In genomic region chr12:86230516-86231146, GRCh38 we compare ENCODE assay signal across 17 cellular contexts. TPM values are rescaled to one million over a fixed set of nuclear protein-coding genes. Genes with fewer than 3 reads are reported as not detected.
A peak's percentile ranks its signal among the peaks of the same experiment; 100 is the strongest.
DNase-seq lines count a peak whose midpoint lies in the region; ATAC-seq and TF ChIP-seq lines count a peak whose summit lies in the region.
"Had no signal": no experiment of that assay in that cellular context is flagged by ENCODE, and none has a peak within 500 bp of the region (broad histone marks: within the 10 kb centered on the region; RNA-seq: fewer than 3 reads in every experiment).

No MANE protein-coding gene starts in this region.

- no peak for TF ChIP-seq POLR2A in body of pancreas (IDR thresholded peaks at IDR 0.05)

- 56 to 59% methylated on average over 8 of the region's 8 CpGs for WGBS in body of pancreas, 2 donors

- H3K27ac ChIP-seq in body of pancreas, result no peak overlapping the region
- H3K27ac ChIP-seq: ascending aorta, epithelial cell of prostate, upper lobe of left lung had no signal

- H3K36me3 ChIP-seq in body of pancreas (replicated peaks in 1 of 2; ENCODE audit: insufficient read depth in 1 of 2, low read depth in 2 of 2), result no peaks in the 10 kb centered on the region
- H3K36me3 ChIP-seq: ascending aorta, upper lobe of left lung had no signal

- no peak for ATAC-seq in GM18502 (IDR thresholded peaks at IDR 0.05; ENCODE audit: poor library complexity, unreplicated experiment)
- no peak for ATAC-seq in activated CD4-positive, CD25-positive, alpha-beta regulatory T cell treated with anti-CD3 and anti-CD28 coated beads, Interleukin-2, amount 50 U/mL, for 24 hours
- ATAC-seq in body of pancreas, result no peak

- peaks cover 9% of the 10 kb centered on the region for H3K4me1 Mint-ChIP-seq in nephron progenitor cell
- H3K4me1 Mint-ChIP-seq: activated CD4-positive, alpha-beta T cell treated with anti-CD3 and anti-CD28 coated beads, Interleukin-2, amount 10 ng/mL, durations not matched to agents 7 days and 5 days; IgD-negative memory B cell had no signal

- H3K4me1 ChIP-seq in body of pancreas, result no peaks in the 10 kb centered on the region
- H3K4me1 ChIP-seq: ascending aorta, upper lobe of left lung had no signal

- DNase-seq in Daoy (ENCODE audit: low read depth) (peak; percentile 13), NCI-H69 (lab: John Stamatoyannopoulos, UW) (peak; percentile 43), epithelial cell of esophagus (ENCODE audit: low read depth) (peak; percentile 10), nephron progenitor cell (no peak), globus pallidus (ENCODE audit: low spot score) (no peak), body of pancreas (no peak)
- DNase-seq: activated CD4-positive, alpha-beta T cell treated with anti-CD3 and anti-CD28 coated beads, Interleukin-2, amount 10 ng/mL, durations not matched to agents 7 days and 5 days; NCI-H1436 treated with DMSO at 0.1 percent for 48 hours; NCI-H510A treated with DMSO at 0.1 percent for 48 hours; T-helper 2 cell; upper lobe of left lung had no signal

- peaks cover 8% of the 10 kb centered on the region for H3K9me3 Mint-ChIP-seq in nephron progenitor cell
- H3K9me3 Mint-ChIP-seq: activated CD4-positive, alpha-beta T cell treated with anti-CD3 and anti-CD28 coated beads, Interleukin-2, amount 10 ng/mL, durations not matched to agents 7 days and 5 days had no signal

- no peaks in the 10 kb centered on the region for H3K36me3 Mint-ChIP-seq in nephron progenitor cell (ENCODE audit: low read depth)
- H3K36me3 Mint-ChIP-seq: IgD-negative memory B cell had no signal

- H3K27me3 Mint-ChIP-seq in nephron progenitor cell (ENCODE audit: low read depth, poor library complexity), result peaks cover 2% of the 10 kb centered on the region
- H3K27me3 Mint-ChIP-seq: activated CD4-positive, alpha-beta T cell treated with anti-CD3 and anti-CD28 coated beads, Interleukin-2, amount 10 ng/mL, durations not matched to agents 7 days and 5 days; IgD-negative memory B cell had no signal

- no peaks in the 10 kb centered on the region for H3K9me3 ChIP-seq in body of pancreas
- H3K9me3 ChIP-seq: upper lobe of left lung had no signal

- H3K4me3 Mint-ChIP-seq in nephron progenitor cell, result no peak overlapping the region
- H3K4me3 Mint-ChIP-seq: activated CD4-positive, alpha-beta T cell treated with anti-CD3 and anti-CD28 coated beads, Interleukin-2, amount 10 ng/mL, durations not matched to agents 7 days and 5 days; IgD-negative memory B cell had no signal

- no peak for TF ChIP-seq CTCF in epithelial cell of esophagus (IDR thresholded peaks at IDR 0.05; ENCODE audit: insufficient read depth, low read depth, low read length, missing control alignments)
- TF ChIP-seq CTCF in nephron progenitor cell (IDR thresholded peaks at IDR 0.05), result no peak
- TF ChIP-seq CTCF in body of pancreas (IDR thresholded peaks at IDR 0.05), result no peak

- no peaks in the 10 kb centered on the region for H3K27me3 ChIP-seq in body of pancreas
- H3K27me3 ChIP-seq: ascending aorta, upper lobe of left lung had no signal

- intact Hi-C loops in body of pancreas (cut with DNase I), result no loop called here

- H3K4me3 ChIP-seq in epithelial cell of esophagus (ENCODE audit: low read length) (no peak overlapping the region), body of pancreas (no peak overlapping the region)
- H3K4me3 ChIP-seq: ascending aorta, upper lobe of left lung had no signal

- H3K27ac Mint-ChIP-seq in nephron progenitor cell, result peak overlapping the region; percentile 33
- H3K27ac Mint-ChIP-seq: activated CD4-positive, alpha-beta T cell treated with anti-CD3 and anti-CD28 coated beads, Interleukin-2, amount 10 ng/mL, durations not matched to agents 7 days and 5 days; activated T-helper 2 cell treated with anti-CD3 and anti-CD28 coated beads, Interferon-gamma antibody, Interleukin-2, Interleukin-4, amounts not matched to agents 10 μg/mL and 5 μg/mL and 100 μg/mL, durations not matched to agents 14 hours and 24 hours and 36 hours; IgD-negative memory B cell had no signal

RNA-seq across cellular contexts. Expression of gene MGAT4C, which starts 25.6 kb away (rescaled TPM):
- total RNA-seq in Daoy (2014; rRNA removed; shearing (Covaris generic)), result 0.29 TPM in 1 of 2 replicates, not detected in the other
- total RNA-seq in body of pancreas, result 1 to 10 TPM in 1 of 2 donors, under 1 TPM in 1; under 0.01 to 3.1 TPM
- total RNA-seq: activated CD4-positive, alpha-beta T cell treated with anti-CD3 and anti-CD28 coated beads, Interleukin-2, amount 10 ng/mL, durations not matched to agents 7 days and 5 days; activated T-helper 2 cell treated with anti-CD3 and anti-CD28 coated beads, Interferon-gamma antibody, Interleukin-2, Interleukin-4, amounts not matched to agents 10 μg/mL and 5 μg/mL and 100 μg/mL, durations not matched to agents 14 hours and 24 hours and 36 hours; ascending aorta had no signal

Comparison
In these comparisons a context has a peak if more than half of its experiments do, and no peak if none do; other contexts are left out.
1. DNase-seq: peak in Daoy (single experiment), NCI-H69 (single experiment) and epithelial cell of esophagus (single experiment); none in nephron progenitor cell (single experiment), globus pallidus (single experiment) and body of pancreas (0 of 4).